8 cellular contexts compared by ENCODE assay signal in genomic region chr17:7204335-7204734, GRCh38. TPM values are rescaled to one million over a fixed set of nuclear protein-coding genes. Genes with fewer than 3 reads are reported as not detected.
A peak's percentile ranks its signal among the peaks of the same experiment; 100 is the strongest.
DNase-seq lines count a peak whose midpoint lies in the region; ATAC-seq and TF ChIP-seq lines count a peak whose summit lies in the region.

No MANE protein-coding gene starts in this region.

- 75 to 76% methylated on average over 14 to 15 of the region's 15 CpGs for WGBS in aorta, 2 donors

- no peak for TF ChIP-seq CTCF in brain (conservative IDR thresholded peaks at IDR 0.05)

- H3K27ac ChIP-seq in aorta (ENCODE audit: low read depth in 1 of 2, low read length in 2 of 2): no peak overlapping the region

- peaks cover 0 to 2% of the 10 kb centered on the region in 2 donors for H3K36me3 ChIP-seq in aorta (ENCODE audit: control insufficient read depth in 1 of 2, insufficient read depth in 2 of 2, low read length in 1 of 2)

- ATAC-seq in stimulated activated naive CD8-positive, alpha-beta T cell treated with anti-CD3 and anti-CD28 coated beads, Interleukin-15, Interleukin-2, amounts not matched to agents 100 U/mL and 50 U/mL, for 24 hours: no peak
- ATAC-seq in aorta (ENCODE audit: low FRiP score) (peak; percentile 6), GM19035 (IDR thresholded peaks at IDR 0.05; ENCODE audit: unreplicated experiment) (no peak), HG03520 (IDR thresholded peaks at IDR 0.05; ENCODE audit: unreplicated experiment) (no peak), HG02981 (IDR thresholded peaks at IDR 0.05; ENCODE audit: unreplicated experiment) (no peak)

- no peak for DNase-seq in stimulated activated naive CD8-positive, alpha-beta T cell treated with anti-CD3 and anti-CD28 coated beads, Interleukin-15, Interleukin-2, amounts not matched to agents 100 U/mL and 50 U/mL, for 24 hours
- DNase-seq in aorta: no peak

- H3K9me3 Mint-ChIP-seq in stimulated activated naive CD8-positive, alpha-beta T cell treated with anti-CD3 and anti-CD28 coated beads, Interleukin-15, Interleukin-2, amounts not matched to agents 100 ng/mL and 50 ng/mL, for 24 hours: no peaks in the 10 kb centered on the region
- H3K9me3 Mint-ChIP-seq in brain: no peaks in the 10 kb centered on the region

- peak overlapping the region; percentile 70 for H3K4me3 Mint-ChIP-seq in stimulated activated naive CD8-positive, alpha-beta T cell treated with anti-CD3 and anti-CD28 coated beads, Interleukin-15, Interleukin-2, amounts not matched to agents 100 ng/mL and 50 ng/mL, for 24 hours
- H3K4me3 Mint-ChIP-seq in brain: peak overlapping the region; percentile 84 to 88 (median 86)

- H3K27me3 Mint-ChIP-seq in stimulated activated naive CD8-positive, alpha-beta T cell treated with anti-CD3 and anti-CD28 coated beads, Interleukin-15, Interleukin-2, amounts not matched to agents 100 ng/mL and 50 ng/mL, for 24 hours: no peaks in the 10 kb centered on the region
- H3K27me3 Mint-ChIP-seq in brain: peaks cover 3% of the 10 kb centered on the region

- H3K9me3 ChIP-seq in mononuclear cell (ENCODE audit: low read depth, low read length): no peaks in the 10 kb centered on the region
- H3K9me3 ChIP-seq in aorta (ENCODE audit: control insufficient read depth, low read length): no peaks in the 10 kb centered on the region

- H3K4me1 ChIP-seq in mononuclear cell (ENCODE audit: insufficient read depth, low read length) (peaks cover 21% of the 10 kb centered on the region), aorta (ENCODE audit: control insufficient read depth in 1 of 2, insufficient read depth in 2 of 2, low read length in 2 of 2) (no peaks in the 10 kb centered on the region)

- H3K4me1 Mint-ChIP-seq in stimulated activated naive CD8-positive, alpha-beta T cell treated with anti-CD3 and anti-CD28 coated beads, Interleukin-15, Interleukin-2, amounts not matched to agents 100 ng/mL and 50 ng/mL, for 24 hours (ENCODE audit: low read depth): peaks cover 26% of the 10 kb centered on the region
- peaks cover 57% of the 10 kb centered on the region for H3K4me1 Mint-ChIP-seq in brain

- no peaks in the 10 kb centered on the region for H3K36me3 Mint-ChIP-seq in stimulated activated naive CD8-positive, alpha-beta T cell treated with anti-CD3 and anti-CD28 coated beads, Interleukin-15, Interleukin-2, amounts not matched to agents 100 ng/mL and 50 ng/mL, for 24 hours (ENCODE audit: low read depth)
- H3K36me3 Mint-ChIP-seq in brain: peaks cover 31% of the 10 kb centered on the region

- H3K4me3 ChIP-seq in mononuclear cell (ENCODE audit: low read length) (peak overlapping the region; percentile 49), aorta (ENCODE audit: low read length in 2 of 2) (peak overlapping the region in 1 of 2 donors; percentile 2)

- intact Hi-C loops in aorta (cut with DNase I): no loop called here

- peak overlapping the region; percentile 87 for H3K27ac Mint-ChIP-seq in stimulated activated naive CD8-positive, alpha-beta T cell treated with anti-CD3 and anti-CD28 coated beads, Interleukin-15, Interleukin-2, amounts not matched to agents 100 ng/mL and 50 ng/mL, for 24 hours
- peak overlapping the region; percentile 96 to 98 (median 98) for H3K27ac Mint-ChIP-seq in brain

- no peaks in the 10 kb centered on the region for H3K27me3 ChIP-seq in mononuclear cell (ENCODE audit: insufficient read depth, low read length)
- H3K27me3 ChIP-seq in aorta (ENCODE audit: control insufficient read depth in 1 of 2, insufficient read depth in 2 of 2, low read length in 1 of 2): no peaks in the 10 kb centered on the region

RNA-seq across cellular contexts. Expression of gene DLG4, which starts 15.3 kb away (rescaled TPM):
- 109 TPM for polyA plus RNA-seq in brain (ENCODE audit: insufficient read depth, low read depth, low replicate concordance)
- total RNA-seq in mononuclear cell: 9.0 TPM
- 10 to 100 TPM; 23.3 to 54.7 TPM for total RNA-seq in aorta
- 10 to 100 TPM in 1 of 2 donors, 1 to 10 TPM in 1; 6.6 to 15.4 TPM for polyA plus RNA-seq in aorta

RNA-seq across cellular contexts. Expression of gene ACADVL, which starts 15.4 kb away (rescaled TPM):
- polyA plus RNA-seq in brain (ENCODE audit: insufficient read depth, low read depth, low replicate concordance) (229 TPM), aorta (1,000 to 10,000 TPM in 1 of 2 donors, 100 to 1,000 TPM in 1; 159 to 1,724 TPM)
- total RNA-seq in mononuclear cell (143 TPM), aorta (100 to 1,000 TPM; 387 to 486 TPM)

RNA-seq across cellular contexts. Expression of gene ASGR1, which starts 25.2 kb away (rescaled TPM):
- polyA plus RNA-seq in brain (ENCODE audit: insufficient read depth, low read depth, low replicate concordance) (13.4 TPM), aorta (1 to 10 TPM; 2.0 to 5.4 TPM)
- total RNA-seq in mononuclear cell (4.6 TPM), aorta (1 to 10 TPM; 2.6 to 3.9 TPM)

RNA-seq across cellular contexts. Expression of gene DVL2, which starts 30.0 kb away (rescaled TPM):
- polyA plus RNA-seq in brain (ENCODE audit: insufficient read depth, low read depth, low replicate concordance): 49.5 TPM
- total RNA-seq in mononuclear cell: 23.1 TPM
- total RNA-seq in aorta: 10 to 100 TPM; 25.2 to 45.6 TPM
- 10 to 100 TPM; 10.0 to 25.0 TPM for polyA plus RNA-seq in aorta

RNA-seq across cellular contexts. Expression of gene PHF23, which starts 34.9 kb away (rescaled TPM):
- polyA plus RNA-seq in brain (ENCODE audit: insufficient read depth, low read depth, low replicate concordance): 40.9 TPM
- 6.5 TPM for total RNA-seq in mononuclear cell
- total RNA-seq in aorta: 10 to 100 TPM; 24.4 to 30.8 TPM
- 10 to 100 TPM; 19.2 to 28.4 TPM for polyA plus RNA-seq in aorta
